8 cellular contexts compared by ENCODE assay signal in the genomic region with DNA sequence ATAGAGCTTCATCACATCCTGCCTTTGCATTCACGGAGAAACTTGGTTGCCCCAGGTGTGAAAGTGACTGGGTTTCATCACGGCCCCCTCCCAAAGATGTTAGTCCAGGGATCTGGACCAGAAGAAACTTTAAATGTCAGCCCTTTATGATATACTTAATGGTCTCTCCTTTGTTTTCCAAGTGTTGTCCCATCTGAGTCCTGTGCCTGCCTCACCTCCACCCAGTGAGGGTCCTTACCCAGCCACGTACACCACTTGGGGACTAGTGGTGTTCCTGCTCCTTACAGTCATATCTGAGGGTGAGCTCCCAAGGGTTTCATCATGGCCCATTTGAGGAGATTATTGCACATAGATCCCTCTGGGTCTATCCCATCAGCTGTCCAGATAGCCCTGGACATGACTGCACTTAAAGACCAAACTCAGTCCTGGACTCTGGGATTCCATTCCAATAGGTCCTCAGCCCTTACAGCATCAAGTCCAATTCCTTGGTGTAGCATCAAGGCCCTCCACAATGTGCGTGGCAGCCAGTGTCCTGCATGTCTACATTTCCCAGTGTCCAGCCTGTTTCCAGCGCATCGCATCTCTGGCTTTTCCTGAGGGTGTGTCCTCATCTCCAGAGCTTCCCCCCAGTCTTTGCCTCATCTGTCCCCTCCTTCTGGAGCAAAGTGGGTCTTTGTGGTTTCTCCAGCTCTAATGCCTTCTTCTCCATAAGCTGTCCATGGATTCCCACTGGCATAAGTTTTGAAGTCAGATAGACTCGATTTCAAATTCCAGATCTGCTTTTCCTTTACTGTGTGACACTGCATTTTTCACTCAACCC.
"Had no signal": no experiment of that assay in that cellular context is flagged by ENCODE, and none has a peak within 500 bp of the region (broad histone marks: within the 10 kb centered on the region; RNA-seq: fewer than 3 reads in every experiment).

No MANE protein-coding gene starts in this region.

- H3K4me3 Mint-ChIP-seq: GM23338, HFFc6 had no signal

- H3K27ac Mint-ChIP-seq: GM23338, HFFc6 had no signal

- DNase-seq: H7, HFFc6, IMR-90 had no signal

- H3K36me3 ChIP-seq: HAP-1 had no signal

- H3K4me1 Mint-ChIP-seq: GM23338 had no signal

- H3K9me3 Mint-ChIP-seq: GM23338 had no signal

- FAIRE-seq: HTR-8/SVneo, K562 had no signal

- ATAC-seq: GM23338, HCT116, K562 had no signal

- H3K4me2 ChIP-seq: GM23338 had no signal

- H3K9me3 ChIP-seq: HAP-1 had no signal

- H3K4me3 ChIP-seq: GM23338, HAP-1, K562 had no signal

- H2AFZ ChIP-seq: GM23338 had no signal

- H3K4me1 ChIP-seq: HAP-1 had no signal
